In genomic region chr19:45591004-45591637, GRCh38 we compare ENCODE assay signal across 8 cellular contexts. TPM values are rescaled to one million over a fixed set of nuclear protein-coding genes. Genes with fewer than 3 reads are reported as not detected.
DNase-seq lines count a peak whose midpoint lies in the region; ATAC-seq and TF ChIP-seq lines count a peak whose summit lies in the region.

No MANE protein-coding gene starts in this region.

- no peaks in the 10 kb centered on the region for H3K9me3 ChIP-seq in smooth muscle cell (replicated peaks; ENCODE audit: low read depth)

- no peak for DNase-seq in BJ (ENCODE audit: low read depth)
- DNase-seq in HL-60 (ENCODE audit: low read depth in 1 of 2, low spot score in 1 of 2): peak in 1 of 2 experiments; percentile 65
- DNase-seq in activated CD4-positive, alpha-beta T cell treated with anti-CD3 and anti-CD28 coated beads for 48 hours: peak; percentile 71
- DNase-seq in fibroblast of the aortic adventitia (ENCODE audit: low read depth): no peak
- no peak for DNase-seq in smooth muscle cell (lab: John Stamatoyannopoulos, UW; ENCODE audit: unreplicated experiment)
- DNase-seq in cortex of kidney (lab: John Stamatoyannopoulos, UW): no peak

- H4K20me1 ChIP-seq in smooth muscle cell (ENCODE audit: low read depth): no peaks in the 10 kb centered on the region

- H3K27me3 ChIP-seq in BJ (ENCODE audit: control insufficient read depth, insufficient read depth, low read length) (no peaks in the 10 kb centered on the region; the same call in 1 of the 2 replicates), HL-60 (ENCODE audit: insufficient read depth, poor library complexity, severe bottlenecking) (peaks cover 9% of the 10 kb centered on the region), smooth muscle cell (ENCODE audit: low read depth) (peaks cover 18% of the 10 kb centered on the region)

- H3K4me3 ChIP-seq in BJ (ENCODE audit: low read depth, low read length) (no peak overlapping the region), HL-60 (replicated peaks; ENCODE audit: insufficient read depth, low read length) (no peak overlapping the region), fibroblast of the aortic adventitia (ENCODE audit: low read depth, low read length) (no peak overlapping the region), smooth muscle cell (no peak overlapping the region)

- H3K79me2 ChIP-seq in smooth muscle cell (ENCODE audit: low read depth): no peaks in the 10 kb centered on the region

- no peak overlapping the region for H2AFZ ChIP-seq in smooth muscle cell (ENCODE audit: low read depth)

- no peak overlapping the region for H3K4me2 ChIP-seq in smooth muscle cell

- no peaks in the 10 kb centered on the region for H3K36me3 ChIP-seq in BJ (ENCODE audit: control insufficient read depth, insufficient read depth, low read length)
- no peaks in the 10 kb centered on the region for H3K36me3 ChIP-seq in smooth muscle cell (ENCODE audit: low read depth)

- TF ChIP-seq CTCF in BJ (IDR thresholded peaks at IDR 0.05; ENCODE audit: insufficient read depth, low read depth, low read length) (peak; percentile 62), HL-60 (IDR thresholded peaks at IDR 0.05; ENCODE audit: insufficient read depth, low read length) (peak; percentile 34), fibroblast of the aortic adventitia (IDR thresholded peaks at IDR 0.05; ENCODE audit: insufficient read depth, low read length) (peak; percentile 35), smooth muscle cell (IDR thresholded peaks at IDR 0.05; ENCODE audit: borderline replicate concordance, insufficient read depth, poor library complexity, severe bottlenecking) (peak; percentile 13)

- H3K9ac ChIP-seq in smooth muscle cell (ENCODE audit: low read depth): no peak overlapping the region

- POLR2A ChIA-PET in BJ (lab: Charles Lee): no interaction called here

- H3K4me1 ChIP-seq in smooth muscle cell (ENCODE audit: low read depth): no peaks in the 10 kb centered on the region

- H3F3A ChIP-seq in smooth muscle cell (ENCODE audit: low read depth): no peaks in the 10 kb centered on the region

- WGBS in smooth muscle cell (ENCODE audit: low lambda C conversion rate): 58% methylated on average over 48 of the region's 48 CpGs

- CTCF ChIA-PET in BJ (lab: Yijun Ruan, JAX): interaction anchor here (0.6 to 2.6 kb wide), 4 partner anchors 13 to 182 kb away, joined by 3 to 27 read pairs (median 6); no protein-coding TSS in a partner anchor

- ATAC-seq in GM21447 (IDR thresholded peaks at IDR 0.05; ENCODE audit: unreplicated experiment) (no peak), GM18858 (IDR thresholded peaks at IDR 0.05; ENCODE audit: unreplicated experiment) (no peak)

- no peak overlapping the region for H3K27ac ChIP-seq in HL-60 (replicated peaks)
- no peak overlapping the region for H3K27ac ChIP-seq in smooth muscle cell (ENCODE audit: low read depth)

RNA-seq across cellular contexts. Expression of gene OPA3, which starts 6.5 kb away (rescaled TPM):
- polyA plus RNA-seq in BJ (2011; rRNA removed) (10.9 and 15.1 TPM in 2 replicates), smooth muscle cell (10.3 and 13.3 TPM in 2 replicates)
- polyA minus RNA-seq in BJ (2011; rRNA and poly(A)+ RNA removed): 6.6 and 12.4 TPM in 2 replicates
- total RNA-seq in fibroblast of the aortic adventitia (ENCODE audit: low replicate concordance) (8.8 and 9.6 TPM in 2 replicates), smooth muscle cell (6.2 and 8.8 TPM in 2 replicates)

RNA-seq across cellular contexts. Expression of gene GPR4, which starts 10.9 kb away (rescaled TPM):
- polyA plus RNA-seq in BJ (2011; rRNA removed): 0.06 and 0.12 TPM in 2 replicates
- polyA minus RNA-seq in BJ (2011; rRNA and poly(A)+ RNA removed): not detected in 2 replicates
- 0.16 TPM in 1 of 2 replicates, not detected in the other for total RNA-seq in fibroblast of the aortic adventitia (ENCODE audit: low replicate concordance)
- total RNA-seq in smooth muscle cell: not detected in 2 replicates
- 0.31 TPM in 1 of 2 replicates, not detected in the other for polyA plus RNA-seq in smooth muscle cell

RNA-seq across cellular contexts. Expression of gene EML2, which starts 48.1 kb away (rescaled TPM):
- 20.2 and 30.4 TPM in 2 replicates for polyA plus RNA-seq in BJ (2011; rRNA removed)
- polyA minus RNA-seq in BJ (2011; rRNA and poly(A)+ RNA removed): 25.3 and 40.9 TPM in 2 replicates
- total RNA-seq in fibroblast of the aortic adventitia (ENCODE audit: low replicate concordance): 9.9 and 23.4 TPM in 2 replicates
- 7.7 and 15.6 TPM in 2 replicates for total RNA-seq in smooth muscle cell
- 19.0 and 20.8 TPM in 2 replicates for polyA plus RNA-seq in smooth muscle cell
